ENCODE assay signal across 2 cellular contexts in genomic region chr3:64802460-64802859, GRCh38.
TF ChIP-seq lines count a peak whose summit lies in the region.

No MANE protein-coding gene starts in this region.

TF ChIP-seq in IMR-90, 13 proteins besides CTCF, POLR2A, EP300 and RAD21:
- TF ChIP-seq CHD1 (IDR thresholded peaks at IDR 0.05; ENCODE audit: low read depth, low read length) (no peak), CEBPB (IDR thresholded peaks at IDR 0.05; ENCODE audit: low read depth, low read length) (no peak), MXI1 (IDR thresholded peaks at IDR 0.05; ENCODE audit: borderline replicate concordance, low read depth, low read length) (no peak), NFE2L2 (IDR thresholded peaks at IDR 0.05; ENCODE audit: low read depth, low read length) (no peak), MAZ (IDR thresholded peaks at IDR 0.05; ENCODE audit: borderline replicate concordance, low read depth, low read length) (no peak)

TF ChIP-seq in GM12878, 131 proteins besides CTCF, POLR2A, EP300 and RAD21:
- TF ChIP-seq ZNF274 (IDR thresholded peaks at IDR 0.05; ENCODE audit: insufficient read depth, insufficient read length) = no peak
- TF ChIP-seq ETV6 (conservative IDR thresholded peaks at IDR 0.05 in 1 of 2, IDR thresholded peaks at IDR 0.05 in 1 of 2; ENCODE audit: borderline replicate concordance in 1 of 2, low read depth in 1 of 2) = 0 out of 4 replicates have a peak, but pooled peaks of 1 of the 2 experiments have one; percentile 3
- 0 out of 2 replicates have a peak, but pooled peaks have one; percentile 3 for TF ChIP-seq NFXL1 (IDR thresholded peaks at IDR 0.05; ENCODE audit: borderline replicate concordance)
